ENCODE assay signal across 1 cellular context in the genomic region with DNA sequence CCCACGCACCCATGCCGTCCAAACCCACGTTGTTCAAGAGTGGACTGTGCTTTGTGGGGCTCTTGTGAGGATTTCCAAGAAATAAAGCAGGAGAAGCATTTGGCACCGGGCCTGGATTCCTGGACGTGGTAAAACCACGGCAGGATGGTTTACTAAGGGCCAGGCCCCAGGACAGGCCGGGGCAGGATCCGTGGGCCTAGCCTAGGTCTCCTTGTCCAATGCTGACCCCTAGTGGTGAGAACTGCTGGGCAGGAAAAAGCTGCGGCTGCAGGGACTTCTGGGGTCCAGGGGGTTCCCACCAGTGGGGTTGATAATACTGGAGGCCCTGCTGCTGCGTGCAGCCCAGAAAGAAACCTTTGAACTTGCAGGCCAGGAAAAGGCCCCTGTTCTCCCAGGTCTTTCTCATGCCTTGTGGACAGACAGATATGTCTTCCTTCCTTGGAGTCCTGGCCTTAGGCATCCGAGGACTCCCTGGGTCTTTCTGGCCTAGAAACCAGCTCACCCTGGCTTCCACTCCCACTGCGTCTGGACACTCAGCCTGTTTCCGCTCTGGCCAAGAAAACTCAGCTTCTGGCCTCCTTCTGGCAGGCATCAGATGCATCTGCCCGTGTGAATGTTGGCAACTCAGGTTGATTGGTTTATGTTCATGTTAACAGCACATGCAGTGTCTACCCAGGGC.
TF ChIP-seq lines count a peak whose summit lies in the region.

No MANE protein-coding gene starts in this region.

TF ChIP-seq in GM23338, 12 proteins besides CTCF, POLR2A, EP300 and RAD21 (continued from another document):
- TF ChIP-seq, protein P1, sequence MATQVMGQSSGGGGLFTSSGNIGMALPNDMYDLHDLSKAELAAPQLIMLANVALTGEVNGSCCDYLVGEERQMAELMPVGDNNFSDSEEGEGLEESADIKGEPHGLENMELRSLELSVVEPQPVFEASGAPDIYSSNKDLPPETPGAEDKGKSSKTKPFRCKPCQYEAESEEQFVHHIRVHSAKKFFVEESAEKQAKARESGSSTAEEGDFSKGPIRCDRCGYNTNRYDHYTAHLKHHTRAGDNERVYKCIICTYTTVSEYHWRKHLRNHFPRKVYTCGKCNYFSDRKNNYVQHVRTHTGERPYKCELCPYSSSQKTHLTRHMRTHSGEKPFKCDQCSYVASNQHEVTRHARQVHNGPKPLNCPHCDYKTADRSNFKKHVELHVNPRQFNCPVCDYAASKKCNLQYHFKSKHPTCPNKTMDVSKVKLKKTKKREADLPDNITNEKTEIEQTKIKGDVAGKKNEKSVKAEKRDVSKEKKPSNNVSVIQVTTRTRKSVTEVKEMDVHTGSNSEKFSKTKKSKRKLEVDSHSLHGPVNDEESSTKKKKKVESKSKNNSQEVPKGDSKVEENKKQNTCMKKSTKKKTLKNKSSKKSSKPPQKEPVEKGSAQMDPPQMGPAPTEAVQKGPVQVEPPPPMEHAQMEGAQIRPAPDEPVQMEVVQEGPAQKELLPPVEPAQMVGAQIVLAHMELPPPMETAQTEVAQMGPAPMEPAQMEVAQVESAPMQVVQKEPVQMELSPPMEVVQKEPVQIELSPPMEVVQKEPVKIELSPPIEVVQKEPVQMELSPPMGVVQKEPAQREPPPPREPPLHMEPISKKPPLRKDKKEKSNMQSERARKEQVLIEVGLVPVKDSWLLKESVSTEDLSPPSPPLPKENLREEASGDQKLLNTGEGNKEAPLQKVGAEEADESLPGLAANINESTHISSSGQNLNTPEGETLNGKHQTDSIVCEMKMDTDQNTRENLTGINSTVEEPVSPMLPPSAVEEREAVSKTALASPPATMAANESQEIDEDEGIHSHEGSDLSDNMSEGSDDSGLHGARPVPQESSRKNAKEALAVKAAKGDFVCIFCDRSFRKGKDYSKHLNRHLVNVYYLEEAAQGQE (IDR thresholded peaks at IDR 0.05; ENCODE audit: unreplicated experiment): no peak
- TF ChIP-seq ZNF331 (CRISPR knock-in tag; IDR thresholded peaks at IDR 0.05; ENCODE audit: low read depth) (no peak), POLR2AphosphoS5 (IDR thresholded peaks at IDR 0.05; ENCODE audit: low read depth) (no peak), NANOG (IDR thresholded peaks at IDR 0.05; ENCODE audit: borderline replicate concordance) (no peak), ETS1 (IDR thresholded peaks at IDR 0.05) (no peak), ZNF114 (CRISPR knock-in tag; IDR thresholded peaks at IDR 0.05) (no peak)
